1 cellular context compared by ENCODE assay signal in genomic region chr9:77744877-77745435, GRCh38.
TF ChIP-seq lines count a peak whose summit lies in the region.

No MANE protein-coding gene starts in this region.

TF ChIP-seq in IMR-90, 13 proteins besides CTCF, POLR2A, EP300 and RAD21:
- TF ChIP-seq RFX5 (IDR thresholded peaks at IDR 0.05; ENCODE audit: low read depth, low read length): no peak
- no peak for TF ChIP-seq FOS (IDR thresholded peaks at IDR 0.05; ENCODE audit: low read depth, low read length)
- TF ChIP-seq SMC3 (IDR thresholded peaks at IDR 0.05; ENCODE audit: low read depth, low read length): no peak
- TF ChIP-seq USF2 (IDR thresholded peaks at IDR 0.05; ENCODE audit: low read depth, low read length): no peak
- TF ChIP-seq CHD1 (IDR thresholded peaks at IDR 0.05; ENCODE audit: low read depth, low read length): no peak
- no peak for TF ChIP-seq BHLHE40 (IDR thresholded peaks at IDR 0.05; ENCODE audit: low read depth, low read length)
- no peak for TF ChIP-seq MXI1 (IDR thresholded peaks at IDR 0.05; ENCODE audit: borderline replicate concordance, low read depth, low read length)
- TF ChIP-seq ELK1 (IDR thresholded peaks at IDR 0.05; ENCODE audit: borderline replicate concordance, low read depth, low read length): no peak
- no peak for TF ChIP-seq MAZ (IDR thresholded peaks at IDR 0.05; ENCODE audit: borderline replicate concordance, low read depth, low read length)
- no peak for TF ChIP-seq CEBPB (IDR thresholded peaks at IDR 0.05; ENCODE audit: low read depth, low read length)
- no peak for TF ChIP-seq MAFK (IDR thresholded peaks at IDR 0.05; ENCODE audit: low read depth, low read length)
- no peak for TF ChIP-seq RCOR1 (IDR thresholded peaks at IDR 0.05; ENCODE audit: insufficient replicate concordance, low read length)
- TF ChIP-seq NFE2L2 (IDR thresholded peaks at IDR 0.05; ENCODE audit: low read depth, low read length): no peak
